Comparison of ENCODE assay signal across 1 cellular context in the genomic region with DNA sequence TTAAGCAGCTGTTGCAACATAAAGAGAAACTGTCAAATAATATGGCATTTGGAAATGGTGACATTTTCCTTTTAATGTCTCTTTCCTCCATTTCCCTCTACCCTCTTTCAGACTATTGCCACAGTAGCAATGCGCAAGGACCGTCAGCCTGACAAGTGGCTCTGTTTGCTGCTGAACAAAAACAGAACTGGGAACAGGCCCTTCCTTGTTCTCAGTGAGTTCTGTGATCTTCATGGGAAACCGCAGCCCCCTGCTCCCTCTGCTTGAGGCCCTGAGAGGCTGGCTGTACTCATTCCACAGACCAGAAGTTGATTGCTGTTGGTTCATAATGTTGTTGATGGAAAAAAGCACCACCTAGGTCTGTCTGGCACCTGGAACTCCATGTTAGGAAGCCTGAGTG.
TF ChIP-seq lines count a peak whose summit lies in the region.

No MANE protein-coding gene starts in this region.

TF ChIP-seq in HepG2, 621 proteins besides CTCF, POLR2A, EP300 and RAD21 (continued from another document):
- no peak for TF ChIP-seq FOXP4 (CRISPR knock-in tag; IDR thresholded peaks at IDR 0.05)
- no peak for TF ChIP-seq ZNF703 (CRISPR knock-in tag; IDR thresholded peaks at IDR 0.05; ENCODE audit: borderline replicate concordance)
- TF ChIP-seq MBNL3 (CRISPR knock-in tag; conservative IDR thresholded peaks at IDR 0.05) = no peak
- TF ChIP-seq ZBTB8A (CRISPR knock-in tag; IDR thresholded peaks at IDR 0.05; ENCODE audit: borderline replicate concordance, low read depth) = no peak
- TF ChIP-seq ZBTB34 (CRISPR knock-in tag; IDR thresholded peaks at IDR 0.05) = no peak
- no peak for TF ChIP-seq ZSCAN12 (CRISPR knock-in tag; IDR thresholded peaks at IDR 0.05)
- no peak for TF ChIP-seq NFE2 (CRISPR knock-in tag; IDR thresholded peaks at IDR 0.05)
- TF ChIP-seq ZNF225 (CRISPR knock-in tag; IDR thresholded peaks at IDR 0.05) = no peak
TF ChIP-seq in HepG2: peak in this region for 0.
